ENCODE assay signal across 29 cellular contexts in genomic region chr13:98452851-98453250, GRCh38.
A peak's percentile ranks its signal among the peaks of the same experiment; 100 is the strongest.
DNase-seq lines count a peak whose midpoint lies in the region; TF ChIP-seq lines count a peak whose summit lies in the region.
"Had no signal": no experiment of that assay in that cellular context is flagged by ENCODE, and none has a peak within 500 bp of the region (broad histone marks: within the 10 kb centered on the region; RNA-seq: fewer than 3 reads in every experiment).

No MANE protein-coding gene starts in this region.

- no peak overlapping the region for H2BK15ac ChIP-seq in mesenchymal stem cell (ENCODE audit: low read depth, poor library complexity, severe bottlenecking)

- H3K4me2 ChIP-seq in mesenchymal stem cell (ENCODE audit: low read length, poor library complexity, severe bottlenecking) = no peak overlapping the region
- H3K4me2 ChIP-seq: PC-9 had no signal

- H3K9ac ChIP-seq in mesenchymal stem cell (ENCODE audit: low read length) = peak overlapping the region; percentile 68

- H3K4me1 Mint-ChIP-seq in activated CD4-positive, alpha-beta T cell treated with anti-CD3 and anti-CD28 coated beads, Interleukin-2, amount 10 ng/mL, durations not matched to agents 7 days and 5 days = peaks cover 27% of the 10 kb centered on the region
- H3K4me1 Mint-ChIP-seq in activated CD4-positive, alpha-beta memory T cell treated with anti-CD3 and anti-CD28 coated beads, Interleukin-2, amount 10 ng/mL, durations not matched to agents 7 days and 5 days = peaks cover 20% of the 10 kb centered on the region

- no peak overlapping the region for H2AK5ac ChIP-seq in mesenchymal stem cell (ENCODE audit: low read length, severe bottlenecking)

- H3K9me3 Mint-ChIP-seq in activated CD4-positive, alpha-beta T cell treated with anti-CD3 and anti-CD28 coated beads, Interleukin-2, amount 10 ng/mL, durations not matched to agents 7 days and 5 days = no peaks in the 10 kb centered on the region
- no peaks in the 10 kb centered on the region for H3K9me3 Mint-ChIP-seq in activated CD4-positive, alpha-beta memory T cell treated with anti-CD3 and anti-CD28 coated beads, Interleukin-2, amount 10 ng/mL, durations not matched to agents 7 days and 5 days
- H3K9me3 Mint-ChIP-seq: activated T-helper 17 cell treated with anti-CD3 and anti-CD28 coated beads, Interleukin-2, amount 50 U/mL, for 72 hours; CD4-positive, CD25-positive, alpha-beta regulatory T cell; T-helper 2 cell treated with Interferon-gamma antibody and Interleukin-4, amounts not matched to agents 5 μg/mL and 100 μg/mL, for 36 hours had no signal

- no peak overlapping the region for H2AFZ ChIP-seq in mesenchymal stem cell (ENCODE audit: low read depth, low read length)
- H2AFZ ChIP-seq: PC-9 had no signal

- H3K4me1 ChIP-seq in mesenchymal stem cell (ENCODE audit: control insufficient read depth, insufficient read depth, low read depth, low read length) (peaks cover 25% of the 10 kb centered on the region), tibial artery (peaks cover 0 to 72% (median 40%) of the 10 kb centered on the region in 4 donors), esophagus squamous epithelium (peaks cover 0 to 70% (median 37%) of the 10 kb centered on the region in 3 donors)

- no peak overlapping the region for H3K18ac ChIP-seq in mesenchymal stem cell (ENCODE audit: low read depth in 1 of 2, low read length in 2 of 2)

- H3K27me3 Mint-ChIP-seq in activated CD4-positive, alpha-beta T cell treated with anti-CD3 and anti-CD28 coated beads, Interleukin-2, amount 10 ng/mL, durations not matched to agents 7 days and 5 days = no peaks in the 10 kb centered on the region
- H3K27me3 Mint-ChIP-seq in activated CD4-positive, alpha-beta memory T cell treated with anti-CD3 and anti-CD28 coated beads, Interleukin-2, amount 10 ng/mL, durations not matched to agents 7 days and 5 days = no peaks in the 10 kb centered on the region
- H3K27me3 Mint-ChIP-seq: activated CD8-positive, alpha-beta memory T cell treated with anti-CD3 and anti-CD28 coated beads, Interleukin-2, amount 10 ng/mL, durations not matched to agents 7 days and 5 days; activated naive CD8-positive, alpha-beta T cell; activated T-helper 17 cell treated with anti-CD3 and anti-CD28 coated beads, Interleukin-2, amount 50 U/mL, for 72 hours; CD4-positive, CD25-positive, alpha-beta regulatory T cell; naive thymus-derived CD4-positive, alpha-beta T cell had no signal

- H3K4me3 Mint-ChIP-seq in activated CD4-positive, alpha-beta T cell treated with anti-CD3 and anti-CD28 coated beads, Interleukin-2, amount 10 ng/mL, durations not matched to agents 7 days and 5 days = no peak overlapping the region
- H3K4me3 Mint-ChIP-seq in activated CD4-positive, alpha-beta memory T cell treated with anti-CD3 and anti-CD28 coated beads, Interleukin-2, amount 10 ng/mL, durations not matched to agents 7 days and 5 days = no peak overlapping the region
- H3K4me3 Mint-ChIP-seq: activated CD8-positive, alpha-beta memory T cell treated with anti-CD3 and anti-CD28 coated beads, Interleukin-2, amount 10 ng/mL, durations not matched to agents 7 days and 5 days; activated naive CD8-positive, alpha-beta T cell; activated T-helper 17 cell treated with anti-CD3 and anti-CD28 coated beads, Interleukin-2, amount 50 U/mL, for 72 hours; CD4-positive, CD25-positive, alpha-beta regulatory T cell; naive thymus-derived CD4-positive, alpha-beta T cell; T-helper 2 cell treated with Interferon-gamma antibody and Interleukin-4, amounts not matched to agents 5 μg/mL and 100 μg/mL, for 36 hours had no signal

- H3K27ac ChIP-seq in angular gyrus (ENCODE audit: low read depth, low read length) (peak overlapping the region; percentile 60), mesenchymal stem cell (ENCODE audit: low read length, poor library complexity, severe bottlenecking) (no peak overlapping the region), tibial artery (peak overlapping the region; percentile 77 to 80), esophagus squamous epithelium (peak overlapping the region in 2 of 4 donors; percentile 78 to 83)
- H3K27ac ChIP-seq: ascending aorta, left lung, PC-9, spleen, upper lobe of right lung, VCaP had no signal

- H3K4me3 ChIP-seq in mesenchymal stem cell (ENCODE audit: insufficient read depth in 1 of 2, low read depth in 1 of 2, low read length in 2 of 2) = no peak overlapping the region
- H3K4me3 ChIP-seq in tibial artery = no peak overlapping the region
- no peak overlapping the region for H3K4me3 ChIP-seq in esophagus squamous epithelium
- H3K4me3 ChIP-seq: ascending aorta, left lung, PC-9, spleen, upper lobe of right lung had no signal

- H3K9me3 ChIP-seq in mesenchymal stem cell (ENCODE audit: control insufficient read depth, low read length) (no peaks in the 10 kb centered on the region), tibial artery (no peaks in the 10 kb centered on the region), esophagus squamous epithelium (no peaks in the 10 kb centered on the region)
- H3K9me3 ChIP-seq: ascending aorta, left lung, spleen, upper lobe of right lung had no signal

- H4K91ac ChIP-seq in mesenchymal stem cell (ENCODE audit: low read length) = no peak overlapping the region

- peaks cover 63% of the 10 kb centered on the region for H3K36me3 Mint-ChIP-seq in activated CD4-positive, alpha-beta T cell treated with anti-CD3 and anti-CD28 coated beads, Interleukin-2, amount 10 ng/mL, durations not matched to agents 7 days and 5 days (ENCODE audit: low read depth)
- peaks cover 62% of the 10 kb centered on the region for H3K36me3 Mint-ChIP-seq in activated CD4-positive, alpha-beta memory T cell treated with anti-CD3 and anti-CD28 coated beads, Interleukin-2, amount 10 ng/mL, durations not matched to agents 7 days and 5 days (ENCODE audit: low read depth)
- H3K36me3 Mint-ChIP-seq: activated naive CD8-positive, alpha-beta T cell had no signal

- no peak for DNase-seq in activated CD4-positive, alpha-beta T cell treated with anti-CD3 and anti-CD28 coated beads, Interleukin-2, amount 10 ng/mL, durations not matched to agents 7 days and 5 days
- DNase-seq in activated CD4-positive, alpha-beta T cell treated with anti-CD3 and anti-CD28 coated beads for 4 hours = no peak
- DNase-seq in mesenchymal stem cell = no peak
- no peak for DNase-seq in tibial artery
- DNase-seq in activated CD4-positive, alpha-beta memory T cell treated with anti-CD3 and anti-CD28 coated beads, Interleukin-2, amount 10 ng/mL, durations not matched to agents 7 days and 5 days = no peak
- no peak for DNase-seq in NCI-H2081 (lab: John Stamatoyannopoulos, UW)
- no peak for DNase-seq in esophagus squamous epithelium (lab: John Stamatoyannopoulos, UW)
- DNase-seq: 8988T; activated CD4-positive, alpha-beta T cell treated with anti-CD3 and anti-CD28 coated beads for 48 hours; activated CD8-positive, alpha-beta memory T cell treated with anti-CD3 and anti-CD28 coated beads, Interleukin-2, amount 10 ng/mL, durations not matched to agents 7 days and 5 days; CD4-positive, CD25-positive, alpha-beta regulatory T cell; dermis blood vessel endothelial cell; H7; left lung; naive thymus-derived CD4-positive, alpha-beta T cell; NCI-H1092; NCI-H524 treated with DMSO at 0.1 percent for 48 hours; occipital lobe; PC-9; retina; Right ventricle myocardium superior; spleen; upper lobe of right lung had no signal

- H2BK120ac ChIP-seq in mesenchymal stem cell (ENCODE audit: low read depth, low read length) = no peak overlapping the region

- H3K27me3 ChIP-seq in mesenchymal stem cell (ENCODE audit: control insufficient read depth in 1 of 2, insufficient read depth in 1 of 2, low read length in 2 of 2) = no peaks in the 10 kb centered on the region
- H3K27me3 ChIP-seq in tibial artery = no peaks in the 10 kb centered on the region
- no peaks in the 10 kb centered on the region for H3K27me3 ChIP-seq in esophagus squamous epithelium
- H3K27me3 ChIP-seq: ascending aorta, left lung, spleen, upper lobe of right lung had no signal

- 93% methylated on average over 8 of the region's 8 CpGs for WGBS in mesenchymal stem cell
- WGBS in esophagus squamous epithelium, 2 donors = 81 to 87% methylated on average over 8 of the region's 8 CpGs

- H3K27ac Mint-ChIP-seq in activated CD4-positive, alpha-beta T cell treated with anti-CD3 and anti-CD28 coated beads, Interleukin-2, amount 10 ng/mL, durations not matched to agents 7 days and 5 days = peak overlapping the region; percentile 57
- no peak overlapping the region for H3K27ac Mint-ChIP-seq in activated CD4-positive, alpha-beta memory T cell treated with anti-CD3 and anti-CD28 coated beads, Interleukin-2, amount 10 ng/mL, durations not matched to agents 7 days and 5 days
- H3K27ac Mint-ChIP-seq: activated CD8-positive, alpha-beta memory T cell treated with anti-CD3 and anti-CD28 coated beads, Interleukin-2, amount 10 ng/mL, durations not matched to agents 7 days and 5 days; activated naive CD8-positive, alpha-beta T cell; activated T-helper 17 cell treated with anti-CD3 and anti-CD28 coated beads, Interleukin-2, amount 50 U/mL, for 72 hours; T-helper 2 cell treated with Interferon-gamma antibody and Interleukin-4, amounts not matched to agents 5 μg/mL and 100 μg/mL, for 36 hours had no signal

- H3K23ac ChIP-seq in mesenchymal stem cell (ENCODE audit: low read length in 2 of 2) = no peak overlapping the region

- POLR2A ChIA-PET in activated CD4-positive, alpha-beta T cell treated with anti-CD3 and anti-CD28 coated beads, Interleukin-2, amount 10 ng/mL, durations not matched to agents 7 days and 5 days (lab: Charles Lee) = no interaction called here
- POLR2A ChIA-PET in activated CD4-positive, alpha-beta memory T cell treated with anti-CD3 and anti-CD28 coated beads, Interleukin-2, amount 10 ng/mL, durations not matched to agents 7 days and 5 days (lab: Charles Lee) = no interaction called here

- CTCF ChIA-PET in activated CD4-positive, alpha-beta T cell treated with anti-CD3 and anti-CD28 coated beads, Interleukin-2, amount 10 ng/mL, durations not matched to agents 7 days and 5 days (lab: Charles Lee) = interaction anchor here (1.0 to 1.1 kb wide), 2 partner anchors 22 to 200 kb away, joined by 3 read pairs; no protein-coding TSS in a partner anchor
- CTCF ChIA-PET in activated CD4-positive, alpha-beta memory T cell treated with anti-CD3 and anti-CD28 coated beads, Interleukin-2, amount 10 ng/mL, durations not matched to agents 7 days and 5 days (lab: Charles Lee) = interaction anchor here (1.2 kb wide), 1 partner anchor 200 kb away, joined by 4 read pairs; no protein-coding TSS in a partner anchor

- no peak overlapping the region for H3K14ac ChIP-seq in mesenchymal stem cell (ENCODE audit: low read length in 2 of 2)

- intact Hi-C loops in tibial artery (cut with DNase I; ENCODE audit: low total_unique reads) (no loop called here), esophagus squamous epithelium (cut with DNase I) (no loop called here)

- H3K79me1 ChIP-seq in mesenchymal stem cell (replicated peaks; ENCODE audit: low read length, poor library complexity, severe bottlenecking) = peaks cover 20% of the 10 kb centered on the region

- no peak overlapping the region for H2BK12ac ChIP-seq in mesenchymal stem cell (ENCODE audit: low read length in 2 of 2)

- H4K8ac ChIP-seq in mesenchymal stem cell (ENCODE audit: low read length) = no peak overlapping the region

- TF ChIP-seq CTCF in tibial artery (IDR thresholded peaks at IDR 0.05) (no peak), esophagus squamous epithelium (IDR thresholded peaks at IDR 0.05) (no peak)

- H3K4ac ChIP-seq in mesenchymal stem cell (ENCODE audit: low read depth in 1 of 2, low read length in 2 of 2) = no peak overlapping the region

- no peak for TF ChIP-seq POLR2A in esophagus squamous epithelium (IDR thresholded peaks at IDR 0.05)

- H3K36me3 ChIP-seq in mesenchymal stem cell (ENCODE audit: control insufficient read depth in 1 of 2, insufficient read depth in 2 of 2, low read depth in 1 of 2, low read length in 2 of 2) (peaks cover 48 to 69% of the 10 kb centered on the region in 2 experiments), tibial artery (peaks cover 14 to 44% (median 40%) of the 10 kb centered on the region in 3 donors), esophagus squamous epithelium (peaks cover 6 to 98% (median 20%) of the 10 kb centered on the region in 3 donors)

- no peak overlapping the region for H2BK5ac ChIP-seq in mesenchymal stem cell (ENCODE audit: low read depth, low read length, poor library complexity, severe bottlenecking)
